In the genomic region with DNA sequence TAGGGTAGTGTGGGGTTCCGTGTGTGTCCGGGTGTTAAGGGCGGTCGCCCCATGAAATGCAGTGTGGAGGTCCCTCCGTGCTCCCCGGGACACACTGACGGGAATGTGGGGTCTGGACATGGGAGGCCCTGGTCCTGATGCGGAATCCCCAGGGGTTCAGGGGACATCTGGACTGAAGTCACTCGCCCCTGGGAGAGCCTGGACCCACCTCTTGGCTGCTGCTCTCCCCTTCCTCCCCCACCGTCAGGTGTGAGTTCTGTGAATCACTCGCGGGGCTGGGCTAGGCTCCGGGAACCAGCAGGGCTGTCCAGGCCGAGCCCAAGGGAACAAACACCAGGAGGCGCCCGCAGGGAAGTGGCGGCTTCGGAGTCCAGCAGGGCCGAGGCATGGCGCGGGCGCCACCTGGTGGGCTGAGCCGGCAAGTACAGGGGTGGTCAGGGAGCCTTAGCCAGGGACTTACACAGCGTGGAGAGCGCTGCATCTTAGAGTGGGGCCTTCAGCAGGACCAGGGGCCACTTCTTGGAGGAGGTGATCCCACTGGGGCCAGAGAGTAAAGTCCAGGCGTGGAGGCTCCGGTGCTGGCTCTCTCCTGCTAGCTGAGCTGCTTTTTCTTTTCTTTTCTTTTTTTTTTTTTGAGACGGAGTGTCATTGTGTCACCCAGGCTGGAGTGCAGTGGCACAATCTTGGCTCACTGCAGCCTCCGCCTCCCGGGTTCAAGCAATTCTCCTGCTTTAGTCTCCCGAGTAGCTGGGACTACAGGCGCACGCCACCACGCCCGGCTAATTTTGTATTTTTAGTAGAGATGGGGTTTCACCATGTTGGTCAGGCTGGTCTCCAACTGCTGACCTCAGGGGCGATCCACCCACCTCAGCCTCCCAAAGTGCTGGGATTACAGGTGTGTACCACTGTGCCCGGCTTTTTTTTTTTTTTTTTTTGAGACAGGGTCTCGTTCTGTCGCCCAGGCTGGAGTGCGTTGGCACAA, we compare ENCODE assay signal across 8 cellular contexts. TPM values are rescaled to one million over a fixed set of nuclear protein-coding genes. Genes with fewer than 3 reads are reported as not detected.
DNase-seq lines count a peak whose midpoint lies in the region; TF ChIP-seq lines count a peak whose summit lies in the region.

No MANE protein-coding gene starts in this region.

- no peak overlapping the region; the same call in 1 of the 2 replicates for H3K27ac ChIP-seq in RWPE1

- peak; percentile 23 for DNase-seq in DMS79 (lab: John Stamatoyannopoulos, UW)
- peak; percentile 58 for DNase-seq in GOT3 (lab: John Stamatoyannopoulos, UW)
- peak; percentile 88 for DNase-seq in MG63
- peak; percentile 83 for DNase-seq in RWPE1 (ENCODE audit: low spot score)
- DNase-seq in activated T-helper 9 cell treated with anti-CD3 and anti-CD28 coated beads, Interleukin-2, amount 50 U/mL, for 16 hours (ENCODE audit: low read depth) = peak; percentile 75
- DNase-seq in foreskin fibroblast = peak; percentile 80 to 95
- peak in 54 of 56 donors; percentile 23 to 93 (median 71) for DNase-seq in nucleus accumbens (lab: John Stamatoyannopoulos, UW)
- peak; percentile 89 for DNase-seq in superior temporal gyrus (ENCODE audit: extremely low spot score)

- TF ChIP-seq CTCF in RWPE1 (conservative IDR thresholded peaks at IDR 0.05; ENCODE audit: low read depth) (peak; percentile 98), foreskin fibroblast (IDR thresholded peaks at IDR 0.05; ENCODE audit: low read depth, low read length) (peak; percentile 100)

- no peaks in the 10 kb centered on the region for H3K9me3 ChIP-seq in MG63

- POLR2A ChIA-PET in RWPE1 (lab: Yijun Ruan, JAX; ENCODE audit: low non-redundant PET) = no interaction called here

- H3K36me3 ChIP-seq in MG63 = peaks cover 16% of the 10 kb centered on the region

- H3K27me3 ChIP-seq in MG63 = no peaks in the 10 kb centered on the region

- H3K4me3 ChIP-seq in MG63 (no peak overlapping the region), foreskin fibroblast (ENCODE audit: low read depth in 1 of 2, low read length in 2 of 2) (no peak overlapping the region)

- CTCF ChIA-PET in RWPE1 (lab: Yijun Ruan, JAX) = interaction anchor here (0.6 to 0.7 kb wide), 3 partner anchors 167 to 1069 kb away, joined by 3 to 9 read pairs (median 4); no protein-coding TSS in a partner anchor

RNA-seq across cellular contexts. Expression of a gene that starts 20.1 kb away (rescaled TPM):
- 57.1 and 82.3 TPM in 2 replicates for total RNA-seq in MG63 (2014; rRNA removed; shearing (Covaris generic); ENCODE audit: low replicate concordance)

Comparison
In these comparisons a context has a peak if more than half of its experiments do, and no peak if none do; other contexts are left out.
1. DNase-seq: peak in every context shown above with its lines; median percentile 89 in superior temporal gyrus; 88 in MG63; 88 in foreskin fibroblast; 83 in RWPE1; 75 in activated T-helper 9 cell treated with anti-CD3 and anti-CD28 coated beads, Interleukin-2, amount 50 U/mL, for 16 hours; 71 in nucleus accumbens; 58 in GOT3; 23 in DMS79.